Comparison of ENCODE assay signal across 31 cellular contexts in the genomic region with DNA sequence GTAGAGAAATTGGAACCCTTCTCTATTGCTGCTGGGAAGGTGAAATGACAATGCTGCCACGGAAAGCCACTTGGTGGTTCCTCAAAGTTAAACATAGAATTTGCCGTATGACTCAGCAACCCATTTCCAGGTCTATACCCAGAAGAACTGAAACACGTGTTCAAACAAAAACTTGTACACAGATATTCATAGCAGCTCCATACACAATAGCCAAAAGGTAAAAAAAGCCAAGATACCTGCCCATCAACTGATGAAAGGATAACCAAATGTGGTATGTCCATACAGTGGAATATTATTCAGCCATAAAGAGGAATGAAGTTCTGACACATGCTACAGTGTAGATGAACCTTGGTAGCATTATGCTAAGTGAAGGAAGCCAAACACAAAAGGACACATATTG. TPM values are rescaled to one million over a fixed set of nuclear protein-coding genes. Genes with fewer than 3 reads are reported as not detected.
"Had no signal": no experiment of that assay in that cellular context is flagged by ENCODE, and none has a peak within 500 bp of the region (broad histone marks: within the 10 kb centered on the region; RNA-seq: fewer than 3 reads in every experiment).

No MANE protein-coding gene starts in this region.

- H3K27ac ChIP-seq: breast epithelium, hepatocyte, lower lobe of right lung, testis, vagina, WERI-Rb-1 had no signal

- DNase-seq: activated CD4-positive, alpha-beta T cell treated with anti-CD3 and anti-CD28 coated beads for 1 hour; activated CD4-positive, alpha-beta T cell treated with anti-CD3 and anti-CD28 coated beads, Interleukin-2, amount 50 U/mL, for 4 hours; activated gamma-delta T cell; activated naive CD8-positive, alpha-beta T cell treated with anti-CD3 and anti-CD28 coated beads for 36 hours; activated T-cell treated with anti-CD3 and anti-CD28 coated beads for 4 hours; effector memory CD4-positive, alpha-beta T cell; foreskin melanocyte; glutamatergic neuron; immature natural killer cell; lower lobe of right lung; mesendoderm; naive B cell; nucleus accumbens; small intestine; stimulated activated CD4-positive, alpha-beta T cell treated with anti-CD3 and anti-CD28 coated beads, Interleukin-2, amount 100 ng/mL, for 24 hours; stimulated activated naive B cell treated with anti-CD40 and anti-IgM and Interleukin-4, amounts not matched to agents 10 μg/mL and 1 μg/mL and 100 μg/mL, for 72 hours; testis; trophoblast cell; WERI-Rb-1 had no signal

- H3K4me3 Mint-ChIP-seq: activated naive CD8-positive, alpha-beta T cell treated with anti-CD3 and anti-CD28 coated beads for 36 hours; central memory CD8-positive, alpha-beta T cell; immature natural killer cell; naive B cell; stimulated activated naive B cell treated with anti-CD40 and anti-IgM and Interleukin-4, amounts not matched to agents 10 μg/mL and 1 μg/mL and 100 μg/mL, for 72 hours; T-helper 2 cell treated with Interferon-gamma antibody and Interleukin-4, amounts not matched to agents 5 μg/mL and 100 μg/mL, for 36 hours had no signal

- H3K9me3 Mint-ChIP-seq: central memory CD8-positive, alpha-beta T cell had no signal

- H3K36me3 ChIP-seq: breast epithelium, lower lobe of right lung, WERI-Rb-1 had no signal

- ATAC-seq: left lobe of liver, lower lobe of right lung, sciatic nerve had no signal

- H3K27ac Mint-ChIP-seq: activated naive CD8-positive, alpha-beta T cell treated with anti-CD3 and anti-CD28 coated beads for 36 hours; immature natural killer cell; naive B cell; stimulated activated naive B cell treated with anti-CD40 and anti-IgM and Interleukin-4, amounts not matched to agents 10 μg/mL and 1 μg/mL and 100 μg/mL, for 72 hours; T-helper 2 cell treated with Interferon-gamma antibody and Interleukin-4, amounts not matched to agents 5 μg/mL and 100 μg/mL, for 36 hours had no signal

- H2AFZ ChIP-seq: hepatocyte had no signal

- H3K27me3 Mint-ChIP-seq: activated naive CD8-positive, alpha-beta T cell treated with anti-CD3 and anti-CD28 coated beads for 36 hours; central memory CD8-positive, alpha-beta T cell; naive B cell; stimulated activated naive B cell treated with anti-CD40 and anti-IgM and Interleukin-4, amounts not matched to agents 10 μg/mL and 1 μg/mL and 100 μg/mL, for 72 hours had no signal

- FAIRE-seq: astrocyte, colon, small intestine, TTC549 had no signal

- H3K9me3 ChIP-seq: breast epithelium, lower lobe of right lung, testis, vagina had no signal

- H3K4me3 ChIP-seq: breast epithelium, hepatocyte, lower lobe of right lung, testis, vagina had no signal

- H3K4me1 Mint-ChIP-seq: activated naive CD8-positive, alpha-beta T cell treated with anti-CD3 and anti-CD28 coated beads for 36 hours; central memory CD8-positive, alpha-beta T cell; immature natural killer cell; naive B cell; stimulated activated naive B cell treated with anti-CD40 and anti-IgM and Interleukin-4, amounts not matched to agents 10 μg/mL and 1 μg/mL and 100 μg/mL, for 72 hours had no signal

- H3K79me2 ChIP-seq: hepatocyte had no signal

- H3K4me1 ChIP-seq: breast epithelium, lower lobe of right lung, testis had no signal

- H3K27me3 ChIP-seq: breast epithelium, hepatocyte, testis, vagina had no signal

- H3K4me2 ChIP-seq: hepatocyte had no signal

RNA-seq across cellular contexts. Expression of a gene that starts 50.9 kb away (rescaled TPM):
- total RNA-seq: activated naive CD8-positive, alpha-beta T cell treated with anti-CD3 and anti-CD28 coated beads for 36 hours; astrocyte; dermis microvascular lymphatic vessel endothelial cell; kidney epithelial cell; lower lobe of right lung; sciatic nerve had no signal
- polyA plus RNA-seq: immature natural killer cell had no signal
